11 cellular contexts compared by ENCODE assay signal in genomic region chr14:77111021-77111420, GRCh38. TPM values are rescaled to one million over a fixed set of nuclear protein-coding genes. Genes with fewer than 3 reads are reported as not detected.
DNase-seq lines count a peak whose midpoint lies in the region; ATAC-seq and TF ChIP-seq lines count a peak whose summit lies in the region.
"Had no signal": no experiment of that assay in that cellular context is flagged by ENCODE, and none has a peak within 500 bp of the region (broad histone marks: within the 10 kb centered on the region; RNA-seq: fewer than 3 reads in every experiment).

No MANE protein-coding gene starts in this region.

- H2BK120ac ChIP-seq in trophoblast cell (ENCODE audit: insufficient read depth, low read length, poor library complexity): peak overlapping the region; percentile 56

- H3K4me3 ChIP-seq in heart left ventricle: peak overlapping the region in 2 of 12 donors; percentile 16
- H3K4me3 ChIP-seq in hepatocyte: no peak overlapping the region
- H3K4me3 ChIP-seq in trophoblast cell (ENCODE audit: low read depth, low read length): no peak overlapping the region

- H2BK12ac ChIP-seq in trophoblast cell (ENCODE audit: low read length): no peak overlapping the region

- peak overlapping the region; percentile 74 for H4K8ac ChIP-seq in trophoblast cell (ENCODE audit: low read depth, low read length)

- H3K27me3 ChIP-seq in heart left ventricle: no peaks in the 10 kb centered on the region
- no peaks in the 10 kb centered on the region for H3K27me3 ChIP-seq in hepatocyte
- no peaks in the 10 kb centered on the region for H3K27me3 ChIP-seq in trophoblast cell (ENCODE audit: insufficient read depth, low read length)

- no peak overlapping the region for H3K18ac ChIP-seq in trophoblast cell (ENCODE audit: low read length)

- H3K4me2 ChIP-seq in hepatocyte (peak overlapping the region; percentile 47), trophoblast cell (ENCODE audit: low read length) (peak overlapping the region; percentile 52)

- no peak overlapping the region for H2AFZ ChIP-seq in hepatocyte
- no peak overlapping the region for H2AFZ ChIP-seq in trophoblast cell (ENCODE audit: insufficient read depth, low read length, poor library complexity)

- H4K12ac ChIP-seq in trophoblast cell (ENCODE audit: low read depth, low read length): no peak overlapping the region

- intact Hi-C loops in heart left ventricle (cut with DNase I): no loop called here
- intact Hi-C loops in Right ventricle myocardium superior (cut with DNase I): no loop called here

- H3K4me1 ChIP-seq in heart left ventricle: peaks cover 0 to 67% (median 23%) of the 10 kb centered on the region in 12 donors
- no peaks in the 10 kb centered on the region for H3K4me1 ChIP-seq in hepatocyte (ENCODE audit: insufficient read depth)
- peaks cover 8 to 9% of the 10 kb centered on the region in 2 experiments for H3K4me1 ChIP-seq in trophoblast cell (ENCODE audit: control insufficient read depth in 1 of 2, insufficient read depth in 2 of 2, low read length in 2 of 2)

- H3K9ac ChIP-seq in trophoblast cell (ENCODE audit: low read length): peak overlapping the region; percentile 74

- H3K79me2 ChIP-seq in hepatocyte (peaks cover 13% of the 10 kb centered on the region), trophoblast cell (ENCODE audit: control insufficient read depth, insufficient read depth, low read length, poor library complexity) (peaks cover 3% of the 10 kb centered on the region)

- ATAC-seq in heart left ventricle: peak in 2 of 4 donors; percentile 12 to 14
- no peak for ATAC-seq in Right ventricle myocardium superior (ENCODE audit: poor library complexity)
- no peak for ATAC-seq in GM18870 (IDR thresholded peaks at IDR 0.05; ENCODE audit: unreplicated experiment)

- TF ChIP-seq CTCF in heart left ventricle (IDR thresholded peaks at IDR 0.05) (no peak), hepatocyte (IDR thresholded peaks at IDR 0.05; ENCODE audit: poor library complexity) (no peak)

- no peaks in the 10 kb centered on the region for H4K20me1 ChIP-seq in hepatocyte (ENCODE audit: insufficient read depth, poor library complexity, severe bottlenecking)

- DNase-seq in heart left ventricle (no peak), Right ventricle myocardium superior (no peak), hepatocyte (ENCODE audit: low spot score) (no peak), trophoblast cell (peak; percentile 90 to 95), GM19238 (ENCODE audit: insufficient read length, low spot score) (no peak), cerebellar cortex (ENCODE audit: low spot score) (no peak)
- DNase-seq in activated T-cell treated with anti-CD3 and anti-CD28 coated beads, Interleukin-2, amount 50 U/mL, for 48 hours: no peak
- DNase-seq: NCI-H774, small intestine, T1000 had no signal

- peak overlapping the region; percentile 42 for H3K14ac ChIP-seq in trophoblast cell (ENCODE audit: low read length)

- H3K9me2 ChIP-seq in hepatocyte (replicated peaks; ENCODE audit: insufficient read depth): no peaks in the 10 kb centered on the region

- peaks cover 0 to 99% (median 90%) of the 10 kb centered on the region in 9 donors for H3K36me3 ChIP-seq in heart left ventricle
- no peaks in the 10 kb centered on the region for H3K36me3 ChIP-seq in hepatocyte (replicated peaks; ENCODE audit: insufficient read depth, low read depth)
- H3K36me3 ChIP-seq in trophoblast cell (ENCODE audit: control insufficient read depth in 1 of 2, insufficient read depth in 2 of 2, low read length in 2 of 2): peaks cover 15 to 17% of the 10 kb centered on the region in 2 experiments

- TF ChIP-seq POLR2A in heart left ventricle (IDR thresholded peaks at IDR 0.05): no peak

- WGBS in heart left ventricle, 4 donors: 23 to 40% (median 25%) methylated on average over 5 of the region's 5 CpGs
- WGBS in hepatocyte (ENCODE audit: low lambda C conversion rate, missing lambda C conversion rate): 49% methylated on average over 5 of the region's 5 CpGs
- no CpG with 5 or more reads among the region's 5 CpGs for WGBS in trophoblast cell (ENCODE audit: extremely low coverage, insufficient coverage, insufficient read length)

- H2BK5ac ChIP-seq in trophoblast cell (ENCODE audit: low read depth, low read length, poor library complexity): peak overlapping the region; percentile 98

- peak overlapping the region; percentile 29 to 78 (median 57) for H3K27ac ChIP-seq in heart left ventricle
- H3K27ac ChIP-seq in hepatocyte: peak overlapping the region; percentile 75
- peak overlapping the region; percentile 99 for H3K27ac ChIP-seq in trophoblast cell (ENCODE audit: low read depth, low read length)

- peak overlapping the region; percentile 84 for H4K91ac ChIP-seq in trophoblast cell (ENCODE audit: low read depth, low read length)

- H3K79me1 ChIP-seq in trophoblast cell (ENCODE audit: low read length): peaks cover 5% of the 10 kb centered on the region

- H3K4ac ChIP-seq in trophoblast cell (ENCODE audit: low read depth, low read length): no peak overlapping the region

- H3K23ac ChIP-seq in trophoblast cell (ENCODE audit: low read length): no peak overlapping the region

- H3K9me3 ChIP-seq in heart left ventricle: no peaks in the 10 kb centered on the region
- H3K9me3 ChIP-seq in hepatocyte (ENCODE audit: low read depth): no peaks in the 10 kb centered on the region
- H3K9me3 ChIP-seq in trophoblast cell (ENCODE audit: insufficient read depth, low read depth, low read length): no peaks in the 10 kb centered on the region

- no peak overlapping the region for H2AK5ac ChIP-seq in trophoblast cell (ENCODE audit: low read length)

RNA-seq across cellular contexts. Expression of gene CIPC, which starts 13.0 kb away (rescaled TPM):
- 10 to 100 TPM; 44.5 to 85.9 (median 66.7) TPM for total RNA-seq in heart left ventricle
- polyA plus RNA-seq in heart left ventricle: 10 to 100 TPM; 10.9 to 27.0 TPM
- 64.1 TPM for total RNA-seq in Right ventricle myocardium superior
- total RNA-seq in hepatocyte: 25.6 and 29.6 TPM in 2 replicates
- polyA plus RNA-seq in hepatocyte: 9.6 and 10.5 TPM in 2 replicates
- 14.3 and 14.4 TPM in 2 replicates for polyA plus RNA-seq in trophoblast cell (2013)

RNA-seq across cellular contexts. Expression of gene ZDHHC22, which starts 30.6 kb away (rescaled TPM):
- total RNA-seq in heart left ventricle: under 1 TPM in 1 of 9 donors, not detected in 8; 0.12 TPM
- polyA plus RNA-seq in heart left ventricle: not detected
- total RNA-seq in Right ventricle myocardium superior: not detected
- total RNA-seq in hepatocyte: 0.04 TPM in 1 of 2 replicates, not detected in the other
- polyA plus RNA-seq in hepatocyte: not detected in 2 replicates
- 0.26 and 0.28 TPM in 2 replicates for polyA plus RNA-seq in trophoblast cell (2013)

Comparison
In these comparisons a context has a peak if more than half of its experiments do, and no peak if none do; other contexts are left out.
1. DNase-seq: peak in trophoblast cell (2 of 2); none in heart left ventricle (0 of 5), Right ventricle myocardium superior (single experiment), hepatocyte (single experiment), GM19238 (single experiment), cerebellar cortex (single experiment) and activated T-cell treated with anti-CD3 and anti-CD28 coated beads, Interleukin-2, amount 50 U/mL, for 48 hours (0 of 2).
2. Peak in every context shown above with its lines, with median percentiles within 50 percentile points of each other: H3K27ac ChIP-seq.